Comparison of ENCODE assay signal across 9 cellular contexts in genomic region chr14:50726372-50727107, GRCh38. TPM values are rescaled to one million over a fixed set of nuclear protein-coding genes. Genes with fewer than 3 reads are reported as not detected.
DNase-seq lines count a peak whose midpoint lies in the region; ATAC-seq and TF ChIP-seq lines count a peak whose summit lies in the region.
"Had no signal": no experiment of that assay in that cellular context is flagged by ENCODE, and none has a peak within 500 bp of the region (broad histone marks: within the 10 kb centered on the region; RNA-seq: fewer than 3 reads in every experiment).

No MANE protein-coding gene starts in this region.

- H3K27ac Mint-ChIP-seq in GM23338 (peak overlapping the region; percentile 6; the same call in 1 of the 2 replicates), immature natural killer cell (peak overlapping the region in 4 of 6 donors; percentile 20 to 71 (median 50))
- peak overlapping the region; percentile 92 for H3K27ac Mint-ChIP-seq in activated T-helper 1 cell treated with anti-CD3 and anti-CD28 coated beads, Interleukin-12 subunit alpha, Interleukin-12 subunit beta, Interleukin-2, Interleukin-4 antibody, amounts not matched to agents 30 ng/mL and 10 ng/mL and 1 ng/mL, durations not matched to agents 14 hours and 24 hours and 36 hours

- no peak overlapping the region for H3K4me3 Mint-ChIP-seq in GM23338
- peak overlapping the region; percentile 52 for H3K4me3 Mint-ChIP-seq in activated T-helper 1 cell treated with anti-CD3 and anti-CD28 coated beads, Interleukin-12 subunit alpha, Interleukin-12 subunit beta, Interleukin-2, Interleukin-4 antibody, amounts not matched to agents 30 ng/mL and 10 ng/mL and 1 ng/mL, durations not matched to agents 14 hours and 24 hours and 36 hours
- peak overlapping the region in 1 of 5 donors; percentile 23 for H3K4me3 Mint-ChIP-seq in immature natural killer cell
- H3K4me3 Mint-ChIP-seq: brain had no signal

- H3K4me1 ChIP-seq in GM23338 (ENCODE audit: insufficient read depth) = no peaks in the 10 kb centered on the region

- H3K9me2 ChIP-seq in GM23338 (ENCODE audit: insufficient read depth) = no peaks in the 10 kb centered on the region

- H3K27ac ChIP-seq in GM23338 (ENCODE audit: low read depth) = no peak overlapping the region

- TF ChIP-seq CTCF in BJ (IDR thresholded peaks at IDR 0.05; ENCODE audit: insufficient read depth, low read depth, low read length) = no peak
- TF ChIP-seq CTCF in GM23338 (conservative IDR thresholded peaks at IDR 0.05; ENCODE audit: low read depth in 2 of 2) = no peak

- POLR2A ChIA-PET in BJ (lab: Charles Lee) = interaction anchor here (0.6 kb wide), 1 partner anchor 166 kb away, joined by 3 read pairs; the partner anchor contains the start of gene ATL1

- H3K9me3 Mint-ChIP-seq in GM23338 = peaks cover 7% of the 10 kb centered on the region; the same call in 1 of the 3 replicates
- H3K9me3 Mint-ChIP-seq in activated T-helper 1 cell treated with anti-CD3 and anti-CD28 coated beads, Interleukin-12 subunit alpha, Interleukin-12 subunit beta, Interleukin-2, Interleukin-4 antibody, amounts not matched to agents 30 ng/mL and 10 ng/mL and 1 ng/mL, durations not matched to agents 14 hours and 24 hours and 36 hours = peaks cover 8% of the 10 kb centered on the region
- no peaks in the 10 kb centered on the region for H3K9me3 Mint-ChIP-seq in immature natural killer cell
- H3K9me3 Mint-ChIP-seq: brain had no signal

- CTCF ChIA-PET in BJ (lab: Yijun Ruan, JAX) = interaction anchor here (0.9 to 1.0 kb wide), 2 partner anchors 15 to 47 kb away, joined by 3 read pairs; no protein-coding TSS in a partner anchor

- H3K36me3 ChIP-seq in BJ (ENCODE audit: control insufficient read depth, insufficient read depth, low read length) (peaks cover 4% of the 10 kb centered on the region; the same call in 1 of the 2 replicates), GM23338 (ENCODE audit: insufficient read depth) (peaks cover 7% of the 10 kb centered on the region; the same call in 1 of the 2 replicates)

- H3K27me3 Mint-ChIP-seq in GM23338 (ENCODE audit: insufficient read depth, low read depth, poor library complexity) = no peaks in the 10 kb centered on the region
- no peaks in the 10 kb centered on the region for H3K27me3 Mint-ChIP-seq in activated T-helper 1 cell treated with anti-CD3 and anti-CD28 coated beads, Interleukin-12 subunit alpha, Interleukin-12 subunit beta, Interleukin-2, Interleukin-4 antibody, amounts not matched to agents 30 ng/mL and 10 ng/mL and 1 ng/mL, durations not matched to agents 14 hours and 24 hours and 36 hours (ENCODE audit: insufficient read depth)
- H3K27me3 Mint-ChIP-seq in immature natural killer cell (ENCODE audit: low read depth in 3 of 3) = peaks cover 0 to 4% (median 0%) of the 10 kb centered on the region in 3 donors
- H3K27me3 Mint-ChIP-seq: brain had no signal

- peaks cover 42% of the 10 kb centered on the region for H3K36me3 Mint-ChIP-seq in GM23338 (ENCODE audit: low read depth)
- peaks cover 60% of the 10 kb centered on the region for H3K36me3 Mint-ChIP-seq in activated T-helper 1 cell treated with anti-CD3 and anti-CD28 coated beads, Interleukin-12 subunit alpha, Interleukin-12 subunit beta, Interleukin-2, Interleukin-4 antibody, amounts not matched to agents 30 ng/mL and 10 ng/mL and 1 ng/mL, durations not matched to agents 14 hours and 24 hours and 36 hours (ENCODE audit: low read depth)
- peaks cover 55 to 78% (median 68%) of the 10 kb centered on the region in 3 donors for H3K36me3 Mint-ChIP-seq in immature natural killer cell

- no peak overlapping the region for H2AFZ ChIP-seq in GM23338

- no peaks in the 10 kb centered on the region for H3K79me2 ChIP-seq in GM23338 (replicated peaks; ENCODE audit: insufficient read depth)

- H3K4me1 Mint-ChIP-seq in GM23338 (no peaks in the 10 kb centered on the region), immature natural killer cell (peaks cover 0 to 11% of the 10 kb centered on the region in 2 donors)
- peaks cover 23% of the 10 kb centered on the region for H3K4me1 Mint-ChIP-seq in activated T-helper 1 cell treated with anti-CD3 and anti-CD28 coated beads, Interleukin-12 subunit alpha, Interleukin-12 subunit beta, Interleukin-2, Interleukin-4 antibody, amounts not matched to agents 30 ng/mL and 10 ng/mL and 1 ng/mL, durations not matched to agents 14 hours and 24 hours and 36 hours (ENCODE audit: low read depth)
- H3K4me1 Mint-ChIP-seq: brain had no signal

- H3K27me3 ChIP-seq in BJ (ENCODE audit: control insufficient read depth, insufficient read depth, low read length) (no peaks in the 10 kb centered on the region), GM23338 (ENCODE audit: insufficient read depth) (no peaks in the 10 kb centered on the region)

- no peaks in the 10 kb centered on the region; the same call in 1 of the 2 replicates for H4K20me1 ChIP-seq in GM23338 (replicated peaks; ENCODE audit: insufficient read depth)

- H3K4me2 ChIP-seq in GM23338 = no peak overlapping the region

- H3K4me3 ChIP-seq in BJ (ENCODE audit: low read depth, low read length) = no peak overlapping the region
- H3K4me3 ChIP-seq in GM23338 = no peak overlapping the region

- intact Hi-C loops in activated T-helper 1 cell treated with anti-CD3 and anti-CD28 coated beads, Interleukin-12 subunit alpha, Interleukin-12 subunit beta, Interleukin-2, Interleukin-4 antibody, amounts not matched to agents 30 ng/mL and 10 ng/mL and 1 ng/mL, durations not matched to agents 14 hours and 24 hours and 36 hours (cut with micrococcal nuclease) = loop anchor here (1.0 to 10.0 kb wide), 12 partner anchors 11 to 1596 kb away; partner anchors contain the start of genes GNG2, KLHDC2 and SAV1

- ATAC-seq in GM23338 (no peak), GM18498 (IDR thresholded peaks at IDR 0.05; ENCODE audit: unreplicated experiment) (no peak), HG03342 (IDR thresholded peaks at IDR 0.05; ENCODE audit: unreplicated experiment) (no peak), HG03280 (IDR thresholded peaks at IDR 0.05; ENCODE audit: unreplicated experiment) (no peak)

- no peaks in the 10 kb centered on the region for H3F3A ChIP-seq in GM23338 (replicated peaks; ENCODE audit: low read depth)

- DNase-seq in BJ (ENCODE audit: low read depth) (peak; percentile 82), GM23338 (ENCODE audit: low spot score) (no peak), immature natural killer cell (no peak), COR-L47 (lab: John Stamatoyannopoulos, UW) (no peak)
- DNase-seq in activated T-helper 1 cell treated with anti-CD3 and anti-CD28 coated beads, Interleukin-12 subunit alpha, Interleukin-12 subunit beta, Interleukin-2, Interleukin-4 antibody, amounts not matched to agents 30 ng/mL and 10 ng/mL and 1 ng/mL, durations not matched to agents 14 hours and 24 hours and 36 hours (ENCODE audit: low spot score) = peak; percentile 37

TF ChIP-seq in GM23338, 12 proteins besides CTCF, POLR2A, EP300 and RAD21:
- TF ChIP-seq CREB1 (CRISPR knock-in tag; IDR thresholded peaks at IDR 0.05; ENCODE audit: low read depth) = no peak
- no peak for TF ChIP-seq REST (IDR thresholded peaks at IDR 0.05; ENCODE audit: unreplicated experiment)
- TF ChIP-seq EZH2phosphoT487 (IDR thresholded peaks at IDR 0.05; ENCODE audit: unreplicated experiment) = no peak
- TF ChIP-seq STAT1 (IDR thresholded peaks at IDR 0.05; ENCODE audit: unreplicated experiment) = no peak

RNA-seq across cellular contexts. Expression of gene SAV1, which starts 58.4 kb away (rescaled TPM):
- polyA plus RNA-seq in BJ (2011; rRNA removed) = 10.4 and 19.5 TPM in 2 replicates
- polyA minus RNA-seq in BJ (2011; rRNA and poly(A)+ RNA removed) = 10.4 and 11.2 TPM in 2 replicates
- 82.2 and 82.8 TPM in 2 replicates for total RNA-seq in GM23338 (2014; rRNA removed; shearing (Covaris generic))
- polyA plus RNA-seq in GM23338 (2016; fragmentation: Nextera tagmentation; extraction: Ambion mirVana) = 72.7 and 74.2 TPM in 2 replicates
- 10.3 and 12.3 TPM in 2 replicates for total RNA-seq in activated T-helper 1 cell treated with anti-CD3 and anti-CD28 coated beads, Interleukin-12 subunit alpha, Interleukin-12 subunit beta, Interleukin-2, Interleukin-4 antibody, amounts not matched to agents 30 ng/mL and 10 ng/mL and 1 ng/mL, durations not matched to agents 14 hours and 24 hours and 36 hours
- polyA plus RNA-seq in immature natural killer cell = 1 to 10 TPM; 2.9 to 6.9 (median 5.3) TPM

Comparison
In these comparisons a context has a peak if more than half of its experiments do, and no peak if none do; other contexts are left out.
1. DNase-seq: peak in BJ (single experiment) and activated T-helper 1 cell treated with anti-CD3 and anti-CD28 coated beads, Interleukin-12 subunit alpha, Interleukin-12 subunit beta, Interleukin-2, Interleukin-4 antibody, amounts not matched to agents 30 ng/mL and 10 ng/mL and 1 ng/mL, durations not matched to agents 14 hours and 24 hours and 36 hours (single experiment); none in GM23338 (single experiment), immature natural killer cell (0 of 3) and COR-L47 (single experiment).
2. H3K27ac Mint-ChIP-seq: peak in every context shown above with its lines; median percentile 92 in activated T-helper 1 cell treated with anti-CD3 and anti-CD28 coated beads, Interleukin-12 subunit alpha, Interleukin-12 subunit beta, Interleukin-2, Interleukin-4 antibody, amounts not matched to agents 30 ng/mL and 10 ng/mL and 1 ng/mL, durations not matched to agents 14 hours and 24 hours and 36 hours; 50 in immature natural killer cell; 6 in GM23338.